ENCODE assay signal across 10 cellular contexts in genomic region chr20:49685161-49685601, GRCh38. TPM values are rescaled to one million over a fixed set of nuclear protein-coding genes. Genes with fewer than 3 reads are reported as not detected.
A peak's percentile ranks its signal among the peaks of the same experiment; 100 is the strongest.
DNase-seq lines count a peak whose midpoint lies in the region; ATAC-seq, FAIRE-seq and TF ChIP-seq lines count a peak whose summit lies in the region.
"Had no signal": no experiment of that assay in that cellular context is flagged by ENCODE, and none has a peak within 500 bp of the region (broad histone marks: within the 10 kb centered on the region; RNA-seq: fewer than 3 reads in every experiment).

No MANE protein-coding gene starts in this region.

- peaks cover 19% of the 10 kb centered on the region for H3F3A ChIP-seq in smooth muscle cell (ENCODE audit: low read depth)

- in situ Hi-C loops in Panc1 (cut with HindIII; ENCODE audit: low pct_unique_long_range_greater_than_20kb, low sequenced_read_pairs) = no loop called here

- peak overlapping the region; percentile 69 for H3K4me2 ChIP-seq in smooth muscle cell

- H3K79me2 ChIP-seq in smooth muscle cell (ENCODE audit: low read depth) = peaks cover 98% of the 10 kb centered on the region

- H4K20me1 ChIP-seq in smooth muscle cell (ENCODE audit: low read depth) = peaks cover 55% of the 10 kb centered on the region

- no peaks in the 10 kb centered on the region for H3K27me3 ChIP-seq in Panc1 (ENCODE audit: control insufficient read depth, insufficient read depth, low read length)
- H3K27me3 ChIP-seq in smooth muscle cell (ENCODE audit: low read depth) = no peaks in the 10 kb centered on the region
- H3K27me3 ChIP-seq in SJCRH30 = no peaks in the 10 kb centered on the region
- H3K27me3 ChIP-seq: SJSA1 had no signal

- ATAC-seq in Panc1 (no peak), left cardiac atrium (peak; percentile 56 to 72), GM18858 (IDR thresholded peaks at IDR 0.05; ENCODE audit: unreplicated experiment) (no peak)

- H3K9ac ChIP-seq in smooth muscle cell (ENCODE audit: low read depth) = no peak overlapping the region

- H3K36me3 ChIP-seq in Panc1 (ENCODE audit: control insufficient read depth, insufficient read depth, low read length) (no peaks in the 10 kb centered on the region), smooth muscle cell (ENCODE audit: low read depth) (no peaks in the 10 kb centered on the region), SJCRH30 (peaks cover 20% of the 10 kb centered on the region; the same call in 1 of the 2 replicates)
- H3K36me3 ChIP-seq: SJSA1 had no signal

- BruUV-seq in Panc1 (replicated peaks; lab: Mats Ljungman, UMichigan) = no TSS peak

- DNase-seq in GM19239 (ENCODE audit: insufficient read length, low spot score) (no peak), Panc1 (ENCODE audit: low read depth, low spot score) (no peak), left cardiac atrium (no peak), smooth muscle cell (lab: John Stamatoyannopoulos, UW; ENCODE audit: unreplicated experiment) (no peak), mucosa of gallbladder (ENCODE audit: low spot score) (no peak), SJCRH30 (no peak)
- no peak for DNase-seq in activated CD4-positive, CD25-positive, alpha-beta regulatory T cell treated with anti-CD3 and anti-CD28 coated beads, Interleukin-2, amount 50 U/mL, for 72 hours
- DNase-seq: activated effector memory CD4-positive, alpha-beta T cell treated with anti-CD3 and anti-CD28 coated beads, Interleukin-2, amount 50 U/mL, for 16 hours had no signal

- POLR2A ChIA-PET in Panc1 (lab: Charles Lee) = no interaction called here

- CTCF ChIA-PET in Panc1 (lab: Charles Lee) = no interaction called here

- H3K4me3 ChIP-seq in Panc1 (ENCODE audit: low read depth in 2 of 2, low read length in 2 of 2) (no peak overlapping the region), smooth muscle cell (no peak overlapping the region), SJCRH30 (no peak overlapping the region)
- H3K4me3 ChIP-seq: SJSA1 had no signal

- H2AFZ ChIP-seq in smooth muscle cell (ENCODE audit: low read depth) = no peak overlapping the region

- intact Hi-C loops in Panc1 (cut with micrococcal nuclease; ENCODE audit: unreplicated experiment) = no loop called here
- intact Hi-C loops in left cardiac atrium (cut with DNase I) = no loop called here

- H3K9me3 ChIP-seq in Panc1 (ENCODE audit: control insufficient read depth, insufficient read depth, low read depth, low read length) (no peaks in the 10 kb centered on the region), smooth muscle cell (replicated peaks; ENCODE audit: low read depth) (no peaks in the 10 kb centered on the region), SJCRH30 (replicated peaks) (no peaks in the 10 kb centered on the region)
- H3K9me3 ChIP-seq: SJSA1 had no signal

- TF ChIP-seq CTCF in Panc1 (IDR thresholded peaks at IDR 0.05) (no peak), smooth muscle cell (IDR thresholded peaks at IDR 0.05; ENCODE audit: borderline replicate concordance, insufficient read depth, poor library complexity, severe bottlenecking) (no peak)

- 82% methylated on average over 4 of the region's 4 CpGs for WGBS in smooth muscle cell (ENCODE audit: low lambda C conversion rate)

- peak overlapping the region; percentile 41; the same call in 1 of the 2 replicates for H3K27ac ChIP-seq in Panc1 (ENCODE audit: low read length)
- peak overlapping the region; percentile 67 for H3K27ac ChIP-seq in smooth muscle cell (ENCODE audit: low read depth)
- H3K27ac ChIP-seq in SJCRH30 = no peak overlapping the region
- H3K27ac ChIP-seq: SJSA1 had no signal

- peak; percentile 70 for FAIRE-seq in GM19239 (lab: Jason Lieb, UNC)

- H3K4me1 ChIP-seq in Panc1 (ENCODE audit: control insufficient read depth, insufficient read depth, low read length) (peaks cover 32% of the 10 kb centered on the region), smooth muscle cell (ENCODE audit: low read depth) (peaks cover 67% of the 10 kb centered on the region), SJCRH30 (peaks cover 8% of the 10 kb centered on the region)

RNA-seq across cellular contexts. Expression of gene B4GALT5, which starts 28.5 kb away (rescaled TPM):
- 40.0 TPM for total RNA-seq in Panc1 (2021; ENCODE audit: unreplicated experiment)
- 29.8 TPM for polyA plus RNA-seq in Panc1 (2012; ENCODE audit: insufficient read length)
- total RNA-seq in left cardiac atrium = 10 to 100 TPM; 24.1 to 32.6 TPM
- total RNA-seq in smooth muscle cell = 25.6 and 26.0 TPM in 2 replicates
- polyA plus RNA-seq in smooth muscle cell = 8.2 and 12.0 TPM in 2 replicates
- 62.2 TPM for total RNA-seq in mucosa of gallbladder
- total RNA-seq in SJCRH30 (2014; rRNA removed; shearing (Covaris generic)) = 79.6 and 81.1 TPM in 2 replicates

Comparison
In these comparisons a context has a peak if more than half of its experiments do, and no peak if none do; other contexts are left out.
1. ATAC-seq: peak in left cardiac atrium (2 of 2); none in Panc1 (single experiment) and GM18858 (single experiment).